ENCODE assay signal across 20 cellular contexts in the genomic region with DNA sequence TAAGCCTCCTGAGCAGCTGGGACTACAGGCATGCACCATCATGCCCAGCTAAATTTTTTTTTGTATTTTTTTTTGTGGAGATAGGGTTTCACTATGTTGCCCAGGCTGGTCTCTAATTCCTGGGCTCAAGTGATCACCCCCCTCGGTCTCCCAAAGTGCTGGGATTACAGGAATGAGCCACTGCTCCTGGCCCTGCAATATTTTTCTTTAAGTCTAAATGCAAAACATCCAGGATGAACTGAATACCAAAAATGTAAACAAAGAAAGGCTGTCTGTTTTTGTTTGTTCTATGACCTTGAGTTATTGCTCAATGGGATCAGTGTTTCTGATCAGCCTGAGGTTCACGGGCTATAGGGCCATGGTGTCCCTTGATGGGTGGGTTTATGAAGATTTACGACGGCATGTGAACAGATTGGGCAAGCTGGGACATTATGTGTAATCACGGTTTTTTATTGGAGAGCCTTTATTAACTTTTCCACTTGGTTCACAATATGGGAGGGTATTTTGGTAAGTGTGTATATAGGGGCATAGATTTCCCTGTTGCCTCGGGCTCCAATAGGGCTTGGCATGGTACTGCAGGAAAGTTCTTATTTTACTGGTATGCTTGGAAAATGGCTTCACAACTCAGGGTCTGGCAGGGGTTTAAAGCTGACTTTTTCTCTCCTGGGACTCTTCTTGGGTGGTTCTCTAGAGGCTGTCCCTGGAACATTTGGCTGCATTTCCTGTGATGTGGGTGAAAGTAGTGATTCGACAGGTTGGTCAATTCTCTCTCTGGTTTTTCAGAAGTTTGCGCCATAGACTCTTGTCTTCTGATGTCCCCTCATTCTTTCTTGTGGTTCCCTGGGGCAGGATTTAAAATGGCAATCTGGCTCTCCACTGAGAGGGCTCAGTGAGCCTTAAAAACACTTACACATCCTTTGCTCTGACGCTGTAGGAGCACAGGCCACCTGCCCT. TPM values are rescaled to one million over a fixed set of nuclear protein-coding genes. Genes with fewer than 3 reads are reported as not detected.
DNase-seq lines count a peak whose midpoint lies in the region; ATAC-seq and TF ChIP-seq lines count a peak whose summit lies in the region.
"Had no signal": no experiment of that assay in that cellular context is flagged by ENCODE, and none has a peak within 500 bp of the region (broad histone marks: within the 10 kb centered on the region; RNA-seq: fewer than 3 reads in every experiment).

No MANE protein-coding gene starts in this region.

- no peaks in the 10 kb centered on the region for H3K36me3 ChIP-seq in liver (ENCODE audit: control insufficient read depth in 4 of 4, insufficient read depth in 3 of 4, low read depth in 1 of 4, low read length in 3 of 4)
- H3K36me3 ChIP-seq: pancreas, stomach, upper lobe of left lung had no signal

- no peak overlapping the region for H3K4me3 ChIP-seq in NB4 (ENCODE audit: low read depth, low read length)
- no peak overlapping the region for H3K4me3 ChIP-seq in liver (ENCODE audit: low read depth in 1 of 3, low read length in 3 of 3)
- H3K4me3 ChIP-seq: pancreas, stomach, upper lobe of left lung had no signal

- ATAC-seq in WTC11 (no peak), GM21447 (IDR thresholded peaks at IDR 0.05; ENCODE audit: unreplicated experiment) (no peak)
- no peak for ATAC-seq in natural killer cell treated with Interleukin-12 subunit alpha and Interleukin-12 subunit beta and Interleukin-15 and Interleukin-18, amount 100 ng/mL, for 72 hours
- ATAC-seq: naive thymus-derived CD4-positive, alpha-beta T cell; pancreas had no signal

- peak overlapping the region; percentile 19 to 61 for H3K27ac ChIP-seq in liver (ENCODE audit: low read depth in 1 of 2, low read length in 2 of 2)
- H3K27ac ChIP-seq: pancreas, stomach, upper lobe of left lung had no signal

- peak in 1 of 2 donors; percentile 9 for TF ChIP-seq RAD21 in liver (IDR thresholded peaks at IDR 0.05)

- no peak overlapping the region for H3K27ac Mint-ChIP-seq in WTC11
- no peak overlapping the region for H3K27ac Mint-ChIP-seq in activated T-helper 1 cell treated with anti-CD3 and anti-CD28 coated beads, Interleukin-12 subunit alpha, Interleukin-12 subunit beta, Interleukin-2, Interleukin-4 antibody, amounts not matched to agents 30 ng/mL and 10 ng/mL and 1 ng/mL, durations not matched to agents 14 hours and 24 hours and 36 hours
- H3K27ac Mint-ChIP-seq in natural killer cell treated with Interleukin-12 subunit alpha and Interleukin-12 subunit beta and Interleukin-15 and Interleukin-18, amount 100 ng/mL, for 72 hours, result no peak overlapping the region
- H3K27ac Mint-ChIP-seq: activated CD4-positive, alpha-beta memory T cell treated with anti-CD3 and anti-CD28 coated beads for 36 hours; activated naive CD4-positive, alpha-beta T cell treated with anti-CD3 and anti-CD28 coated beads, Interleukin-2, amount 10 ng/mL, durations not matched to agents 7 days and 5 days; naive thymus-derived CD4-positive, alpha-beta T cell had no signal

- H3K27me3 ChIP-seq in liver (ENCODE audit: control insufficient read depth in 4 of 4, insufficient read depth in 4 of 4, low read length in 3 of 4), result no peaks in the 10 kb centered on the region
- H3K27me3 ChIP-seq: pancreas, stomach, upper lobe of left lung had no signal

- POLR2A ChIA-PET in WTC11 (lab: Charles Lee), result interaction anchor here (0.7 kb wide), 1 partner anchor 213 kb away, joined by 3 read pairs; no protein-coding TSS in a partner anchor

- H3K9ac ChIP-seq in liver (ENCODE audit: low read depth in 1 of 2, low read length in 2 of 2), result no peak overlapping the region

- intact Hi-C loops in activated T-helper 1 cell treated with anti-CD3 and anti-CD28 coated beads, Interleukin-12 subunit alpha, Interleukin-12 subunit beta, Interleukin-2, Interleukin-4 antibody, amounts not matched to agents 30 ng/mL and 10 ng/mL and 1 ng/mL, durations not matched to agents 14 hours and 24 hours and 36 hours (cut with micrococcal nuclease), result no loop called here

- no peak for TF ChIP-seq POLR2A in NB4 (IDR thresholded peaks at IDR 0.05; ENCODE audit: extremely low read depth, insufficient read length)

- no peaks in the 10 kb centered on the region for H3K9me3 Mint-ChIP-seq in WTC11
- H3K9me3 Mint-ChIP-seq in activated T-helper 1 cell treated with anti-CD3 and anti-CD28 coated beads, Interleukin-12 subunit alpha, Interleukin-12 subunit beta, Interleukin-2, Interleukin-4 antibody, amounts not matched to agents 30 ng/mL and 10 ng/mL and 1 ng/mL, durations not matched to agents 14 hours and 24 hours and 36 hours, result no peaks in the 10 kb centered on the region
- no peaks in the 10 kb centered on the region for H3K9me3 Mint-ChIP-seq in natural killer cell treated with Interleukin-12 subunit alpha and Interleukin-12 subunit beta and Interleukin-15 and Interleukin-18, amount 100 ng/mL, for 72 hours
- H3K9me3 Mint-ChIP-seq: activated CD4-positive, alpha-beta memory T cell treated with anti-CD3 and anti-CD28 coated beads for 36 hours; activated naive CD4-positive, alpha-beta T cell treated with anti-CD3 and anti-CD28 coated beads, Interleukin-2, amount 10 ng/mL, durations not matched to agents 7 days and 5 days had no signal

- CTCF ChIA-PET in WTC11 (lab: Charles Lee), result interaction anchor here (1.9 kb wide), 1 partner anchor 10 kb away, joined by 6 read pairs; no protein-coding TSS in a partner anchor

- WGBS in liver, result 34% methylated on average over 9 of the region's 9 CpGs

- peaks cover 3 to 30% (median 21%) of the 10 kb centered on the region in 4 donors for H3K4me1 ChIP-seq in liver (ENCODE audit: control insufficient read depth in 4 of 4, insufficient read depth in 4 of 4, low read length in 3 of 4)
- H3K4me1 ChIP-seq: pancreas, upper lobe of left lung had no signal

- TF ChIP-seq CTCF in NB4 (IDR thresholded peaks at IDR 0.05; ENCODE audit: low read depth, low read length) (no peak), WTC11 (IDR thresholded peaks at IDR 0.05) (no peak), liver (IDR thresholded peaks at IDR 0.05; ENCODE audit: low read depth, low read length, missing input control) (no peak)

- H3K4me1 Mint-ChIP-seq in WTC11, result no peaks in the 10 kb centered on the region
- no peaks in the 10 kb centered on the region for H3K4me1 Mint-ChIP-seq in activated T-helper 1 cell treated with anti-CD3 and anti-CD28 coated beads, Interleukin-12 subunit alpha, Interleukin-12 subunit beta, Interleukin-2, Interleukin-4 antibody, amounts not matched to agents 30 ng/mL and 10 ng/mL and 1 ng/mL, durations not matched to agents 14 hours and 24 hours and 36 hours (ENCODE audit: low read depth)
- peaks cover 11 to 12% of the 10 kb centered on the region in 2 donors for H3K4me1 Mint-ChIP-seq in natural killer cell treated with Interleukin-12 subunit alpha and Interleukin-12 subunit beta and Interleukin-15 and Interleukin-18, amount 100 ng/mL, for 72 hours (ENCODE audit: low read depth in 2 of 2)
- H3K4me1 Mint-ChIP-seq: activated naive CD4-positive, alpha-beta T cell treated with anti-CD3 and anti-CD28 coated beads, Interleukin-2, amount 10 ng/mL, durations not matched to agents 7 days and 5 days had no signal

- no peaks in the 10 kb centered on the region for H3K9me3 ChIP-seq in liver (ENCODE audit: control insufficient read depth in 4 of 4, low read length in 3 of 4)
- H3K9me3 ChIP-seq: pancreas, stomach, upper lobe of left lung had no signal

- no peaks in the 10 kb centered on the region; the same call in 1 of the 2 replicates for H3K27me3 Mint-ChIP-seq in WTC11 (ENCODE audit: low read depth)
- H3K27me3 Mint-ChIP-seq in activated T-helper 1 cell treated with anti-CD3 and anti-CD28 coated beads, Interleukin-12 subunit alpha, Interleukin-12 subunit beta, Interleukin-2, Interleukin-4 antibody, amounts not matched to agents 30 ng/mL and 10 ng/mL and 1 ng/mL, durations not matched to agents 14 hours and 24 hours and 36 hours (ENCODE audit: insufficient read depth), result peaks cover 9% of the 10 kb centered on the region
- peaks cover 0 to 3% of the 10 kb centered on the region in 2 donors for H3K27me3 Mint-ChIP-seq in natural killer cell treated with Interleukin-12 subunit alpha and Interleukin-12 subunit beta and Interleukin-15 and Interleukin-18, amount 100 ng/mL, for 72 hours

- H3K4me3 Mint-ChIP-seq in WTC11, result no peak overlapping the region
- no peak overlapping the region for H3K4me3 Mint-ChIP-seq in activated T-helper 1 cell treated with anti-CD3 and anti-CD28 coated beads, Interleukin-12 subunit alpha, Interleukin-12 subunit beta, Interleukin-2, Interleukin-4 antibody, amounts not matched to agents 30 ng/mL and 10 ng/mL and 1 ng/mL, durations not matched to agents 14 hours and 24 hours and 36 hours
- no peak overlapping the region for H3K4me3 Mint-ChIP-seq in natural killer cell treated with Interleukin-12 subunit alpha and Interleukin-12 subunit beta and Interleukin-15 and Interleukin-18, amount 100 ng/mL, for 72 hours
- H3K4me3 Mint-ChIP-seq: activated CD4-positive, alpha-beta memory T cell treated with anti-CD3 and anti-CD28 coated beads for 36 hours; activated naive CD4-positive, alpha-beta T cell treated with anti-CD3 and anti-CD28 coated beads, Interleukin-2, amount 10 ng/mL, durations not matched to agents 7 days and 5 days; naive thymus-derived CD4-positive, alpha-beta T cell had no signal

- H3K36me3 Mint-ChIP-seq in WTC11, result no peaks in the 10 kb centered on the region
- H3K36me3 Mint-ChIP-seq in activated T-helper 1 cell treated with anti-CD3 and anti-CD28 coated beads, Interleukin-12 subunit alpha, Interleukin-12 subunit beta, Interleukin-2, Interleukin-4 antibody, amounts not matched to agents 30 ng/mL and 10 ng/mL and 1 ng/mL, durations not matched to agents 14 hours and 24 hours and 36 hours (ENCODE audit: low read depth), result no peaks in the 10 kb centered on the region
- no peaks in the 10 kb centered on the region for H3K36me3 Mint-ChIP-seq in natural killer cell treated with Interleukin-12 subunit alpha and Interleukin-12 subunit beta and Interleukin-15 and Interleukin-18, amount 100 ng/mL, for 72 hours
- H3K36me3 Mint-ChIP-seq: activated CD4-positive, alpha-beta memory T cell treated with anti-CD3 and anti-CD28 coated beads for 36 hours; activated naive CD4-positive, alpha-beta T cell treated with anti-CD3 and anti-CD28 coated beads, Interleukin-2, amount 10 ng/mL, durations not matched to agents 7 days and 5 days; naive thymus-derived CD4-positive, alpha-beta T cell had no signal

- DNase-seq in DMS 273 treated with DMSO at 0.1 percent for 48 hours (lab: John Stamatoyannopoulos, UW) (peak; percentile 40), NB4 (ENCODE audit: low read depth) (peak; percentile 53), WTC11 (ENCODE audit: low spot score) (no peak)
- DNase-seq in activated T-helper 1 cell treated with anti-CD3 and anti-CD28 coated beads, Interleukin-12 subunit alpha, Interleukin-12 subunit beta, Interleukin-2, Interleukin-4 antibody, amounts not matched to agents 30 ng/mL and 10 ng/mL and 1 ng/mL, durations not matched to agents 14 hours and 24 hours and 36 hours (ENCODE audit: low spot score), result no peak
- DNase-seq in natural killer cell treated with Interleukin-12 subunit alpha and Interleukin-12 subunit beta and Interleukin-15 and Interleukin-18, amount 100 ng/mL, for 72 hours (ENCODE audit: low spot score), result no peak
- no peak for DNase-seq in activated CD4-positive, alpha-beta T cell treated with anti-CD3 and anti-CD28 coated beads for 4 hours
- DNase-seq: activated CD4-positive, alpha-beta memory T cell treated with anti-CD3 and anti-CD28 coated beads for 36 hours; activated naive CD4-positive, alpha-beta T cell treated with anti-CD3 and anti-CD28 coated beads, Interleukin-2, amount 10 ng/mL, durations not matched to agents 7 days and 5 days; hypothalamus; naive thymus-derived CD4-positive, alpha-beta T cell; NCI-H1930; OCI-M1; pancreas; SHP77; stimulated activated CD4-positive, alpha-beta T cell treated with anti-CD3 and anti-CD28 coated beads, Interleukin-1b, Interleukin-23, amount 100 ng/mL, for 48 hours; stomach; T-helper 1 cell; upper lobe of left lung had no signal

RNA-seq across cellular contexts. Expression of gene MRPS33, which starts 41.6 kb away (rescaled TPM):
- 63.5 to 66.8 TPM (median 66.7 TPM) in 3 replicates for total RNA-seq in WTC11 (2021)
- total RNA-seq in liver, result 10 to 100 TPM; 15.0 to 17.0 TPM
- polyA plus RNA-seq in liver, result 10 to 100 TPM; 56.3 to 82.3 TPM
- total RNA-seq in activated T-helper 1 cell treated with anti-CD3 and anti-CD28 coated beads, Interleukin-12 subunit alpha, Interleukin-12 subunit beta, Interleukin-2, Interleukin-4 antibody, amounts not matched to agents 30 ng/mL and 10 ng/mL and 1 ng/mL, durations not matched to agents 14 hours and 24 hours and 36 hours, result 63.0 and 73.9 TPM in 2 replicates
- total RNA-seq in natural killer cell treated with Interleukin-12 subunit alpha and Interleukin-12 subunit beta and Interleukin-15 and Interleukin-18, amount 100 ng/mL, for 72 hours, result 10 to 100 TPM; 74.2 to 75.0 TPM

RNA-seq across cellular contexts. Expression of gene BRAF, which starts 48.4 kb away (rescaled TPM):
- total RNA-seq in WTC11 (2021) (29.2 to 33.1 TPM (median 32.0 TPM) in 3 replicates), liver (10 to 100 TPM; 19.9 to 21.9 TPM)
- polyA plus RNA-seq in liver, result 1 to 10 TPM; 2.6 to 8.0 TPM
- total RNA-seq in activated T-helper 1 cell treated with anti-CD3 and anti-CD28 coated beads, Interleukin-12 subunit alpha, Interleukin-12 subunit beta, Interleukin-2, Interleukin-4 antibody, amounts not matched to agents 30 ng/mL and 10 ng/mL and 1 ng/mL, durations not matched to agents 14 hours and 24 hours and 36 hours, result 23.1 and 24.7 TPM in 2 replicates
- total RNA-seq in natural killer cell treated with Interleukin-12 subunit alpha and Interleukin-12 subunit beta and Interleukin-15 and Interleukin-18, amount 100 ng/mL, for 72 hours, result 10 to 100 TPM; 35.7 to 42.2 TPM

Comparison
In these comparisons a context has a peak if more than half of its experiments do, and no peak if none do; other contexts are left out.
1. DNase-seq: peak in DMS 273 treated with DMSO at 0.1 percent for 48 hours (single experiment) and NB4 (single experiment); none in WTC11 (single experiment), activated T-helper 1 cell treated with anti-CD3 and anti-CD28 coated beads, Interleukin-12 subunit alpha, Interleukin-12 subunit beta, Interleukin-2, Interleukin-4 antibody, amounts not matched to agents 30 ng/mL and 10 ng/mL and 1 ng/mL, durations not matched to agents 14 hours and 24 hours and 36 hours (single experiment), natural killer cell treated with Interleukin-12 subunit alpha and Interleukin-12 subunit beta and Interleukin-15 and Interleukin-18, amount 100 ng/mL, for 72 hours (single experiment) and activated CD4-positive, alpha-beta T cell treated with anti-CD3 and anti-CD28 coated beads for 4 hours (0 of 2).